Comparison of ENCODE assay signal across 16 cellular contexts in the genomic region with DNA sequence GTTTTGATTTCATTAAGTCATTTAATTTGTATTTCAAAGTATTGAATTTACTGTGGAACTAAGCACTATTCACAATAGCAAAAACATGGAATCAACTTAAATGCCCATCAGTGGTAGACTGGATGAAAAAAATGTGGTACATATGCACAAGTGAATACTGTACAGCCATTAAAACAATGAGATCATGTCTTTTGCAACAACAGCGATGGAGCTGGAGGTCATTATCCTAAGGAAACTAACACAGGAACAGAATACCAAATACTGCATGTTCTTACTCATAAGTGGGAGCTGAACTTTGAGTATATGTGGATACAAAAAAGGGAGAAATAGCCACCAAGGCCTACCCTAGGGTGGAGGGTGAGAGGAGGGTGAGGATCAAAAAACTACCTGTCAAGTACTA.
"Had no signal": no experiment of that assay in that cellular context is flagged by ENCODE, and none has a peak within 500 bp of the region (broad histone marks: within the 10 kb centered on the region; RNA-seq: fewer than 3 reads in every experiment).

No MANE protein-coding gene starts in this region.

- H3K27ac ChIP-seq: body of pancreas, coronary artery, foreskin keratinocyte, pancreas, skin epidermis, tibial artery, uterus had no signal

- H3K4me1 ChIP-seq: body of pancreas, pancreas, tibial artery had no signal

- H3K27ac Mint-ChIP-seq: T-helper 2 cell treated with Interferon-gamma antibody and Interleukin-4, amounts not matched to agents 5 μg/mL and 100 μg/mL, for 36 hours had no signal

- DNase-seq: activated CD4-positive, alpha-beta T cell treated with anti-CD3 and anti-CD28 coated beads for 1 hour; amniotic stem cell; body of pancreas; central memory CD4-positive, alpha-beta T cell; erythroblast; head of caudate nucleus; naive B cell; pancreas; stimulated activated CD4-positive, alpha-beta T cell treated with anti-CD3 and anti-CD28 coated beads, Interleukin-4, amount 100 ng/mL, for 4 hours; tibial artery; uterus had no signal

- H3K9me3 ChIP-seq: body of pancreas, pancreas, tibial artery, uterus had no signal

- H3K36me3 ChIP-seq: pancreas, tibial artery, uterus had no signal

- H3K4me3 Mint-ChIP-seq: naive B cell; T-helper 2 cell treated with Interferon-gamma antibody and Interleukin-4, amounts not matched to agents 5 μg/mL and 100 μg/mL, for 36 hours had no signal

- FAIRE-seq: islet of Langerhans, pancreas had no signal

- ATAC-seq: body of pancreas, foreskin keratinocyte, pancreas had no signal

- H3K27me3 Mint-ChIP-seq: naive B cell had no signal

- H3K4me3 ChIP-seq: body of pancreas, coronary artery, pancreas, skin epidermis, tibial artery, uterus had no signal

- H3K27me3 ChIP-seq: body of pancreas, foreskin keratinocyte, pancreas, tibial artery, uterus had no signal
